13 cellular contexts compared by ENCODE assay signal in the genomic region with DNA sequence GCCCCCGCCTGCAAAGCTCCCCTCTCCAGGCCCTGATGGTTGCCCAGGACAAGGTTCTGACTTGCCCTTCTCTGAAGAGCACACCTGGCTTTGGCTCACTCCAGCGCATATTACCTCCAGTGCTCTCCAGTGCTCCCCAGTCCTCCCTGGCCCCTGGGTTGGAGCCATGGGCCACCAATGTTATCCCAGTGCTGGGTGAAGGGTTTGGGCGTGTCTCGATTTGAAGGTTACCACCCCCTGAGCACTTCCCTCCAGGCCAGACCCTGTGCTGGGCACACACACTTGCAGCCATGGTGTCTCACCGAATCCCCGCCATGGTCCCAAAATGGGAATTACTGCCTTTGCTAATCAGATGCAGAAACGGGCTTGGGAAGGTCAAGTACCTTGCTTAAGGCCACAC. TPM values are rescaled to one million over a fixed set of nuclear protein-coding genes. Genes with fewer than 3 reads are reported as not detected.
DNase-seq lines count a peak whose midpoint lies in the region; ATAC-seq, FAIRE-seq and TF ChIP-seq lines count a peak whose summit lies in the region.
"Had no signal": no experiment of that assay in that cellular context is flagged by ENCODE, and none has a peak within 500 bp of the region (broad histone marks: within the 10 kb centered on the region; RNA-seq: fewer than 3 reads in every experiment).

No MANE protein-coding gene starts in this region.

- H3K27me3 Mint-ChIP-seq in activated CD8-positive, alpha-beta T cell treated with anti-CD3 and anti-CD28 coated beads for 36 hours = no peaks in the 10 kb centered on the region
- H3K27me3 Mint-ChIP-seq in activated CD8-positive, alpha-beta T cell treated with anti-CD3 and anti-CD28 coated beads, Interleukin-2, amount 10 ng/mL, durations not matched to agents 7 days and 5 days (ENCODE audit: low read depth) = no peaks in the 10 kb centered on the region

- TF ChIP-seq EP300 in H1 (IDR thresholded peaks at IDR 0.05; ENCODE audit: borderline replicate concordance in 1 of 2, low read depth in 2 of 2, low read length in 2 of 2) = no peak

- no peak overlapping the region for H3K27ac Mint-ChIP-seq in activated CD8-positive, alpha-beta T cell treated with anti-CD3 and anti-CD28 coated beads for 36 hours
- no peak overlapping the region for H3K27ac Mint-ChIP-seq in activated CD8-positive, alpha-beta T cell treated with anti-CD3 and anti-CD28 coated beads, Interleukin-2, amount 10 ng/mL, durations not matched to agents 7 days and 5 days

- peaks cover 5% of the 10 kb centered on the region for H3K36me3 Mint-ChIP-seq in activated CD8-positive, alpha-beta T cell treated with anti-CD3 and anti-CD28 coated beads for 36 hours (ENCODE audit: low read depth)
- peaks cover 11% of the 10 kb centered on the region for H3K36me3 Mint-ChIP-seq in activated CD8-positive, alpha-beta T cell treated with anti-CD3 and anti-CD28 coated beads, Interleukin-2, amount 10 ng/mL, durations not matched to agents 7 days and 5 days (ENCODE audit: low read depth)

- no peaks in the 10 kb centered on the region for H3K9me2 ChIP-seq in OCI-LY1 (ENCODE audit: low read depth, low read length)

- H2AFZ ChIP-seq in OCI-LY1 (ENCODE audit: low read length) = no peak overlapping the region
- no peak overlapping the region for H2AFZ ChIP-seq in H1 (ENCODE audit: low read length)
- H2AFZ ChIP-seq in osteoblast (ENCODE audit: low read length) = no peak overlapping the region

- no peak overlapping the region for H4K5ac ChIP-seq in H1 (ENCODE audit: insufficient read length, low read depth, low read length)

- no peaks in the 10 kb centered on the region for H3K23me2 ChIP-seq in H1 (ENCODE audit: low read depth, low read length)

- no peak for FAIRE-seq in H1 (lab: Jason Lieb, UNC)

- TF ChIP-seq CTCF in activated CD8-positive, alpha-beta T cell treated with anti-CD3 and anti-CD28 coated beads for 36 hours (IDR thresholded peaks at IDR 0.05) = no peak
- TF ChIP-seq CTCF in OCI-LY1 (IDR thresholded peaks at IDR 0.05; ENCODE audit: low read length) (no peak), H1 (IDR thresholded peaks at IDR 0.05; ENCODE audit: control extremely low read depth in 1 of 3, insufficient read depth in 1 of 3, low read depth in 1 of 3, low read length in 3 of 3) (no peak), osteoblast (IDR thresholded peaks at IDR 0.05; ENCODE audit: extremely low read depth, low read depth, low read length) (no peak)

- peak; percentile 8 for ATAC-seq in activated CD8-positive, alpha-beta T cell treated with anti-CD3 and anti-CD28 coated beads for 36 hours
- ATAC-seq in activated CD8-positive, alpha-beta T cell treated with anti-CD3 and anti-CD28 coated beads, Interleukin-2, amount 10 ng/mL, durations not matched to agents 7 days and 5 days = no peak
- ATAC-seq in sciatic nerve (peak; percentile 47), GM18858 (IDR thresholded peaks at IDR 0.05; ENCODE audit: unreplicated experiment) (no peak)

- no peak for DNase-seq in activated CD8-positive, alpha-beta T cell treated with anti-CD3 and anti-CD28 coated beads for 36 hours
- no peak for DNase-seq in activated CD8-positive, alpha-beta T cell treated with anti-CD3 and anti-CD28 coated beads, Interleukin-2, amount 10 ng/mL, durations not matched to agents 7 days and 5 days
- DNase-seq in H1 (ENCODE audit: low read depth in 1 of 2, low spot score in 2 of 2) = no peak
- no peak for DNase-seq in sciatic nerve (ENCODE audit: low spot score)
- no peak for DNase-seq in activated gamma-delta T cell treated with Interleukin-2 at 50 U/mL for 16 hours
- no peak for DNase-seq in osteoblast (ENCODE audit: insufficient read length, low spot score, missing footprints)
- DNase-seq: NCI-H187 treated with DMSO at 0.1 percent for 48 hours had no signal

- no peaks in the 10 kb centered on the region for H3K79me2 ChIP-seq in OCI-LY1 (ENCODE audit: insufficient read depth, low read length)
- H3K79me2 ChIP-seq in H1 (ENCODE audit: control insufficient read depth in 1 of 2, insufficient read depth in 2 of 2, low read length in 2 of 2) = no peaks in the 10 kb centered on the region
- no peaks in the 10 kb centered on the region for H3K79me2 ChIP-seq in osteoblast (ENCODE audit: insufficient read depth, low read length)

- no peaks in the 10 kb centered on the region for H3K4me1 Mint-ChIP-seq in activated CD8-positive, alpha-beta T cell treated with anti-CD3 and anti-CD28 coated beads for 36 hours (ENCODE audit: low read depth)
- peaks cover 8% of the 10 kb centered on the region for H3K4me1 Mint-ChIP-seq in activated CD8-positive, alpha-beta T cell treated with anti-CD3 and anti-CD28 coated beads, Interleukin-2, amount 10 ng/mL, durations not matched to agents 7 days and 5 days (ENCODE audit: low read depth)

- H2BK20ac ChIP-seq in H1 (ENCODE audit: low read length) = no peak overlapping the region

- H3K9ac ChIP-seq in OCI-LY1 (ENCODE audit: low read length) (peak overlapping the region; percentile 39; the same call in 1 of the 2 replicates), H1 (replicated peaks in 1 of 4; ENCODE audit: extremely low read depth in 1 of 4, low read depth in 3 of 4, low read length in 3 of 4) (no peak overlapping the region)

- H3K79me1 ChIP-seq in H1 (ENCODE audit: low read depth, low read length) = no peaks in the 10 kb centered on the region

- no peak overlapping the region for H2BK5ac ChIP-seq in H1 (ENCODE audit: low read depth, low read length)

- H3K18ac ChIP-seq in H1 (ENCODE audit: extremely low read depth, low read length) = peak overlapping the region; percentile 7

- H4K8ac ChIP-seq in H1 (ENCODE audit: extremely low read depth, insufficient read depth, low read length) = no peak overlapping the region

- H3K27me3 ChIP-seq in OCI-LY1 (ENCODE audit: insufficient read depth, low read length) (no peaks in the 10 kb centered on the region), H1 (replicated peaks in 1 of 4; ENCODE audit: control insufficient read depth in 3 of 4, extremely low read depth in 1 of 4, insufficient read depth in 3 of 4, low read length in 3 of 4) (no peaks in the 10 kb centered on the region), osteoblast (ENCODE audit: insufficient read depth, low read length) (no peaks in the 10 kb centered on the region)
- H3K27me3 ChIP-seq: SJSA1 had no signal

- no peak overlapping the region for H3K4ac ChIP-seq in H1 (replicated peaks; ENCODE audit: insufficient read length, low read depth, low read length)

- intact Hi-C loops in activated CD8-positive, alpha-beta T cell treated with anti-CD3 and anti-CD28 coated beads for 36 hours (cut with micrococcal nuclease) = loop anchor here (5.0 to 10.0 kb wide), 2 partner anchors 36 to 218 kb away; no protein-coding TSS in a partner anchor
- intact Hi-C loops in sciatic nerve (cut with DNase I) = no loop called here

- H4K20me1 ChIP-seq in OCI-LY1 (ENCODE audit: insufficient read depth, low read length) (no peaks in the 10 kb centered on the region), H1 (replicated peaks in 1 of 2; ENCODE audit: control insufficient read depth in 1 of 2, insufficient read depth in 2 of 2, low read length in 2 of 2) (no peaks in the 10 kb centered on the region), osteoblast (ENCODE audit: insufficient read depth, low read length) (no peaks in the 10 kb centered on the region)

- no peak overlapping the region for H2AK5ac ChIP-seq in H1 (ENCODE audit: low read depth, low read length)

- no peaks in the 10 kb centered on the region for H3K9me3 ChIP-seq in OCI-LY1 (ENCODE audit: low read length)
- no peaks in the 10 kb centered on the region for H3K9me3 ChIP-seq in H1 (ENCODE audit: insufficient read depth in 2 of 2, low read depth in 1 of 2, low read length in 1 of 2)
- H3K9me3 ChIP-seq in osteoblast (ENCODE audit: low read depth, low read length) = no peaks in the 10 kb centered on the region
- H3K9me3 ChIP-seq: SJSA1 had no signal

- H3K23ac ChIP-seq in H1 (ENCODE audit: insufficient read length) = no peak overlapping the region

- H2BK120ac ChIP-seq in H1 (replicated peaks; ENCODE audit: low read depth, low read length) = no peak overlapping the region

- 73% methylated on average over 7 of the region's 7 CpGs; no CpG with 5 or more reads in 1 of the 2 experiments for WGBS in H1 (ENCODE audit: extremely low coverage in 1 of 2, insufficient coverage in 1 of 2, insufficient read length in 1 of 2, insufficient replicate concordance in 2 of 2, low coverage in 1 of 2, low lambda C conversion rate in 2 of 2, missing lambda C conversion rate in 1 of 2), 2 experiments

- no peak overlapping the region for H3K4me3 Mint-ChIP-seq in activated CD8-positive, alpha-beta T cell treated with anti-CD3 and anti-CD28 coated beads for 36 hours
- H3K4me3 Mint-ChIP-seq in activated CD8-positive, alpha-beta T cell treated with anti-CD3 and anti-CD28 coated beads, Interleukin-2, amount 10 ng/mL, durations not matched to agents 7 days and 5 days = no peak overlapping the region
- H3K4me3 Mint-ChIP-seq: HFFc6 had no signal

- H3K36me3 ChIP-seq in OCI-LY1 (ENCODE audit: insufficient read depth, low read length) (peaks cover 25% of the 10 kb centered on the region), H1 (ENCODE audit: control insufficient read depth in 2 of 4, insufficient read depth in 4 of 4, low read length in 3 of 4) (peaks cover 0 to 6% (median 2%) of the 10 kb centered on the region in 4 experiments; a peak in 3 of 8 replicates), osteoblast (ENCODE audit: insufficient read depth, low read length) (peaks cover 3% of the 10 kb centered on the region)

- H3K4me1 ChIP-seq in OCI-LY1 (ENCODE audit: insufficient read depth, low read length, severe bottlenecking) (peaks cover 62% of the 10 kb centered on the region), H1 (replicated peaks in 1 of 4; ENCODE audit: control insufficient read depth in 3 of 4, insufficient read depth in 4 of 4, low read length in 3 of 4) (peaks cover 0 to 5% (median 0%) of the 10 kb centered on the region in 4 experiments; a peak in 2 of 7 replicates), osteoblast (ENCODE audit: insufficient read depth, low read length) (peaks cover 25% of the 10 kb centered on the region)

- POLR2A ChIA-PET in activated CD8-positive, alpha-beta T cell treated with anti-CD3 and anti-CD28 coated beads for 36 hours (lab: Charles Lee) = interaction anchor here (3.1 kb wide), 1 partner anchor 11 kb away, joined by 17 read pairs; a partner anchor contains a TSS
- POLR2A ChIA-PET in activated CD8-positive, alpha-beta T cell treated with anti-CD3 and anti-CD28 coated beads, Interleukin-2, amount 10 ng/mL, durations not matched to agents 7 days and 5 days (lab: Charles Lee) = interaction anchor here (1.2 kb wide), 1 partner anchor 12 kb away, joined by 3 read pairs; no protein-coding TSS in a partner anchor
- POLR2A ChIA-PET in H1 (lab: Charles Lee; ENCODE audit: partially characterized antibody) = interaction anchor here (0.9 to 3.5 kb wide), 5 partner anchors 11 to 25 kb away, joined by 3 to 30 read pairs (median 5); a partner anchor contains a TSS

- H3K9me3 Mint-ChIP-seq in activated CD8-positive, alpha-beta T cell treated with anti-CD3 and anti-CD28 coated beads for 36 hours = no peaks in the 10 kb centered on the region
- no peaks in the 10 kb centered on the region for H3K9me3 Mint-ChIP-seq in activated CD8-positive, alpha-beta T cell treated with anti-CD3 and anti-CD28 coated beads, Interleukin-2, amount 10 ng/mL, durations not matched to agents 7 days and 5 days (ENCODE audit: insufficient read depth)
- H3K9me3 Mint-ChIP-seq: HFFc6 had no signal

- 0 out of 2 replicates have a peak overlapping the region, but pooled peaks have one; percentile 60 for H2BK12ac ChIP-seq in H1 (ENCODE audit: low read depth, low read length)

- no peak overlapping the region for H3K56ac ChIP-seq in H1 (replicated peaks; ENCODE audit: insufficient read length, low read depth, low read length)

- no peak for TF ChIP-seq POLR2A in H1 (IDR thresholded peaks at IDR 0.05; ENCODE audit: control extremely low read depth in 1 of 2, low read depth in 2 of 2, low read length in 2 of 2)

- H3K27ac ChIP-seq in OCI-LY1 (ENCODE audit: low read depth, low read length, poor library complexity, severe bottlenecking) (peak overlapping the region; percentile 94), H1 (ENCODE audit: low read depth, low read length) (no peak overlapping the region), osteoblast (ENCODE audit: low read depth, low read length) (no peak overlapping the region)
- H3K27ac ChIP-seq: SJSA1 had no signal

- H2BK15ac ChIP-seq in H1 (ENCODE audit: low read length) = no peak overlapping the region

- H3K4me3 ChIP-seq in OCI-LY1 (ENCODE audit: low read depth, low read length, poor library complexity, severe bottlenecking) (no peak overlapping the region), H1 (ENCODE audit: extremely low read depth in 1 of 4, insufficient read depth in 2 of 4, low read depth in 3 of 4, low read length in 4 of 4) (no peak overlapping the region), osteoblast (ENCODE audit: insufficient read depth, low read length) (no peak overlapping the region)
- H3K4me3 ChIP-seq: SJSA1 had no signal

- no peak for TF ChIP-seq RAD21 in H1 (IDR thresholded peaks at IDR 0.05 in 1 of 2, conservative IDR thresholded peaks at IDR 0.05 in 1 of 2; ENCODE audit: low read depth in 2 of 2, low read length in 2 of 2)

- no peak overlapping the region for H4K91ac ChIP-seq in H1 (replicated peaks; ENCODE audit: insufficient read length, low read length)

- 0 out of 2 replicates have a peak, but pooled peaks cover 10% of the 10 kb centered on the region for H3F3A ChIP-seq in OCI-LY1 (ENCODE audit: insufficient read depth, low read length)

- CTCF ChIA-PET in activated CD8-positive, alpha-beta T cell treated with anti-CD3 and anti-CD28 coated beads for 36 hours (lab: Charles Lee) = interaction anchor here (1.0 to 3.7 kb wide), 6 partner anchors 10 to 229 kb away, joined by 4 to 15 read pairs (median 5); a partner anchor contains a TSS
- CTCF ChIA-PET in activated CD8-positive, alpha-beta T cell treated with anti-CD3 and anti-CD28 coated beads, Interleukin-2, amount 10 ng/mL, durations not matched to agents 7 days and 5 days (lab: Charles Lee) = interaction anchor here (0.9 to 4.2 kb wide), 3 partner anchors 11 to 229 kb away, joined by 3 to 15 read pairs (median 4); no protein-coding TSS in a partner anchor
- CTCF ChIA-PET in H1 (lab: Charles Lee; ENCODE audit: partially characterized antibody) = interaction anchor here (0.9 to 1.9 kb wide), 13 partner anchors 11 to 229 kb away, joined by 3 to 10 read pairs (median 3); no protein-coding TSS in a partner anchor

- H3K4me2 ChIP-seq in OCI-LY1 (ENCODE audit: low read length) = no peak overlapping the region
- no peak overlapping the region for H3K4me2 ChIP-seq in H1 (ENCODE audit: insufficient read depth in 1 of 2, low read depth in 2 of 2, low read length in 2 of 2)
- H3K4me2 ChIP-seq in osteoblast (ENCODE audit: insufficient read depth, low read length) = no peak overlapping the region

- H3K14ac ChIP-seq in H1 (ENCODE audit: insufficient read length) = no peak overlapping the region

RNA-seq across cellular contexts. Expression of a gene that starts 11.1 kb away (rescaled TPM):
- total RNA-seq in activated CD8-positive, alpha-beta T cell treated with anti-CD3 and anti-CD28 coated beads for 36 hours = 10 to 100 TPM; 18.5 to 19.1 TPM
- 10 to 100 TPM; 21.0 to 22.6 TPM for total RNA-seq in activated CD8-positive, alpha-beta T cell treated with anti-CD3 and anti-CD28 coated beads, Interleukin-2, amount 10 ng/mL, durations not matched to agents 7 days and 5 days
- total RNA-seq in H1 (2021; fragmentation: NEBNext Ultra II Directional; extraction: Animal tissue kit (Norgen Biotek cat#: 25700)) = 25.8 and 26.4 TPM in 2 replicates
- 24.1 and 31.0 TPM in 2 replicates for polyA plus RNA-seq in H1 (2011; rRNA removed)
- 25.4 TPM for polyA plus RNA-seq in H1 (2011; cell fraction: cytosol; rRNA removed)
- 19.1 TPM for polyA plus RNA-seq in H1 (2011; cell fraction: nucleus; rRNA removed)
- 21.0 to 23.7 TPM (median 23.5 TPM) in 4 replicates for polyA plus RNA-seq in H1 (2012, experiment 1 of 2)
- 32.3 TPM for polyA plus RNA-seq in H1 (2012, experiment 2 of 2)
- polyA plus RNA-seq in H1 (2013, experiment 1 of 2) = 16.0 TPM
- polyA plus RNA-seq in H1 (2013, experiment 2 of 2) = 16.6 TPM
- polyA minus RNA-seq in H1 (2011; rRNA and poly(A)+ RNA removed) = 10.5 and 15.2 TPM in 2 replicates
- polyA minus RNA-seq in H1 (2011; cell fraction: cytosol; rRNA and poly(A)+ RNA removed) = 12.2 TPM
- polyA minus RNA-seq in H1 (2011; cell fraction: nucleus; rRNA and poly(A)+ RNA removed) = 19.0 TPM
- total RNA-seq in sciatic nerve (7.8 TPM), osteoblast (20.0 and 22.4 TPM in 2 replicates)

RNA-seq across cellular contexts. Expression of a gene that starts 11.3 kb away (rescaled TPM):
- 100 to 1,000 TPM; 112 to 133 TPM for total RNA-seq in activated CD8-positive, alpha-beta T cell treated with anti-CD3 and anti-CD28 coated beads for 36 hours
- 10 to 100 TPM; 79.4 to 82.0 TPM for total RNA-seq in activated CD8-positive, alpha-beta T cell treated with anti-CD3 and anti-CD28 coated beads, Interleukin-2, amount 10 ng/mL, durations not matched to agents 7 days and 5 days
- total RNA-seq in H1 (2021; fragmentation: NEBNext Ultra II Directional; extraction: Animal tissue kit (Norgen Biotek cat#: 25700)) = 112 and 113 TPM in 2 replicates
- 64.9 and 98.5 TPM in 2 replicates for polyA plus RNA-seq in H1 (2011; rRNA removed)
- polyA plus RNA-seq in H1 (2011; cell fraction: cytosol; rRNA removed) = 104 TPM
- 85.4 TPM for polyA plus RNA-seq in H1 (2011; cell fraction: nucleus; rRNA removed)
- polyA plus RNA-seq in H1 (2012, experiment 1 of 2) = 58.9 to 84.2 TPM (median 67.7 TPM) in 4 replicates
- 47.5 TPM for polyA plus RNA-seq in H1 (2012, experiment 2 of 2)
- 60.7 TPM for polyA plus RNA-seq in H1 (2013, experiment 1 of 2)
- 54.4 TPM for polyA plus RNA-seq in H1 (2013, experiment 2 of 2)
- 47.0 and 60.0 TPM in 2 replicates for polyA minus RNA-seq in H1 (2011; rRNA and poly(A)+ RNA removed)
- polyA minus RNA-seq in H1 (2011; cell fraction: cytosol; rRNA and poly(A)+ RNA removed) = 44.5 TPM
- polyA minus RNA-seq in H1 (2011; cell fraction: nucleus; rRNA and poly(A)+ RNA removed) = 37.9 TPM
- total RNA-seq in sciatic nerve = 43.9 TPM
- 40.2 and 49.5 TPM in 2 replicates for total RNA-seq in osteoblast

RNA-seq across cellular contexts. Expression of a gene that starts 24.7 kb away (rescaled TPM):
- 10 to 100 TPM; 29.9 to 33.5 TPM for total RNA-seq in activated CD8-positive, alpha-beta T cell treated with anti-CD3 and anti-CD28 coated beads for 36 hours
- total RNA-seq in activated CD8-positive, alpha-beta T cell treated with anti-CD3 and anti-CD28 coated beads, Interleukin-2, amount 10 ng/mL, durations not matched to agents 7 days and 5 days = 10 to 100 TPM; 13.7 to 16.1 TPM
- total RNA-seq in H1 (2021; fragmentation: NEBNext Ultra II Directional; extraction: Animal tissue kit (Norgen Biotek cat#: 25700)) = 18.1 and 21.4 TPM in 2 replicates
- 14.9 and 22.7 TPM in 2 replicates for polyA plus RNA-seq in H1 (2011; rRNA removed)
- polyA plus RNA-seq in H1 (2011; cell fraction: cytosol; rRNA removed) = 13.7 TPM
- 83.7 TPM for polyA plus RNA-seq in H1 (2011; cell fraction: nucleus; rRNA removed)
- polyA plus RNA-seq in H1 (2012, experiment 1 of 2) = 13.6 to 25.4 TPM (median 22.3 TPM) in 4 replicates
- 9.8 TPM for polyA plus RNA-seq in H1 (2012, experiment 2 of 2)
- polyA plus RNA-seq in H1 (2013, experiment 1 of 2) = 16.1 TPM
- 15.3 TPM for polyA plus RNA-seq in H1 (2013, experiment 2 of 2)
- polyA minus RNA-seq in H1 (2011; rRNA and poly(A)+ RNA removed) = 18.5 and 20.8 TPM in 2 replicates
- 15.6 TPM for polyA minus RNA-seq in H1 (2011; cell fraction: cytosol; rRNA and poly(A)+ RNA removed)
- polyA minus RNA-seq in H1 (2011; cell fraction: nucleus; rRNA and poly(A)+ RNA removed) = 40.6 TPM
- total RNA-seq in sciatic nerve = 90.6 TPM
- 25.7 and 28.9 TPM in 2 replicates for total RNA-seq in osteoblast

RNA-seq across cellular contexts. Expression of a gene that starts 47.1 kb away (rescaled TPM):
- 1 to 10 TPM; 1.7 to 1.9 TPM for total RNA-seq in activated CD8-positive, alpha-beta T cell treated with anti-CD3 and anti-CD28 coated beads for 36 hours
- under 1 TPM; 0.23 to 0.34 TPM for total RNA-seq in activated CD8-positive, alpha-beta T cell treated with anti-CD3 and anti-CD28 coated beads, Interleukin-2, amount 10 ng/mL, durations not matched to agents 7 days and 5 days
- 0.56 TPM in 1 of 2 replicates, not detected in the other for total RNA-seq in H1 (2021; fragmentation: NEBNext Ultra II Directional; extraction: Animal tissue kit (Norgen Biotek cat#: 25700))
- 0.45 and 0.80 TPM in 2 replicates for polyA plus RNA-seq in H1 (2011; rRNA removed)
- polyA plus RNA-seq in H1 (2011; cell fraction: cytosol; rRNA removed) = 0.92 TPM
- polyA plus RNA-seq in H1 (2011; cell fraction: nucleus; rRNA removed) = 1.3 TPM
- 0.27 to 0.42 TPM (median 0.36 TPM) in 4 replicates for polyA plus RNA-seq in H1 (2012, experiment 1 of 2)
- polyA plus RNA-seq in H1 (2012, experiment 2 of 2) = 0.22 TPM
- polyA plus RNA-seq in H1 (2013, experiment 1 of 2) = 0.14 TPM
- polyA plus RNA-seq in H1 (2013, experiment 2 of 2) = 0.26 TPM
- not detected in 2 replicates for polyA minus RNA-seq in H1 (2011; rRNA and poly(A)+ RNA removed)
- polyA minus RNA-seq in H1 (2011; cell fraction: cytosol; rRNA and poly(A)+ RNA removed) = not detected
- polyA minus RNA-seq in H1 (2011; cell fraction: nucleus; rRNA and poly(A)+ RNA removed) = 0.90 TPM
- 0.98 TPM for total RNA-seq in sciatic nerve
- total RNA-seq in osteoblast = not detected in 2 replicates
- total RNA-seq: LHCN-M2, RPMI7951, SJSA1 had no signal

Comparison
In these comparisons a context has a peak if more than half of its experiments do, and no peak if none do; other contexts are left out.
1. ATAC-seq: peak in activated CD8-positive, alpha-beta T cell treated with anti-CD3 and anti-CD28 coated beads for 36 hours (single experiment) and sciatic nerve (single experiment); none in activated CD8-positive, alpha-beta T cell treated with anti-CD3 and anti-CD28 coated beads, Interleukin-2, amount 10 ng/mL, durations not matched to agents 7 days and 5 days (single experiment) and GM18858 (single experiment).